ENCODE assay signal across 20 cellular contexts in the genomic region with DNA sequence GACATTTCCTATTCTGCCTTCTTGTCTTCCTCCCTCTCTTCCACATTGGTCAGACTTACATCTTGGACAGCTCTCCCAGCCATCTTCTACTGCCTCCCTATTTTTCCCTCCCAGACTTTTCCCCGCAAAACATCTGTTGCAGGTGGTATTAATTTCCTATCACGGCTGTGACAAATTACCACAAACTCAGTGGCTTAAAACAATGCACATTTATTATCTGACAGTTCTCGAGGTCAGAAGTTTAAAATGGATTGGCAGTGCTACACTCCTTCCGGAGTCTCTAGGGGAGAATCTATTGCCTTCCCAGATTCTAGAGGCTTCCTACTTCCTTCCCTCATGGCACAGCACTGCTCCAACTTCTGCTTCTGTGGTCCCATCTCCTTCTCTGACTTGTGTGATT.
A peak's percentile ranks its signal among the peaks of the same experiment; 100 is the strongest.
DNase-seq lines count a peak whose midpoint lies in the region; ATAC-seq and TF ChIP-seq lines count a peak whose summit lies in the region.
"Had no signal": no experiment of that assay in that cellular context is flagged by ENCODE, and none has a peak within 500 bp of the region (broad histone marks: within the 10 kb centered on the region; RNA-seq: fewer than 3 reads in every experiment).

No MANE protein-coding gene starts in this region.

- H3K4me3 ChIP-seq in HFF-Myc (replicated peaks; ENCODE audit: low read depth, low read length) (no peak overlapping the region), foreskin fibroblast (ENCODE audit: low read depth in 1 of 2, low read length in 2 of 2) (no peak overlapping the region)
- H3K4me3 ChIP-seq: BLaER1 treated with 17β-estradiol and CSF1 and Interleukin-3, amounts not matched to agents 10 nM and 100 nM; Peyer's patch had no signal

- peak; percentile 24 for DNase-seq in AG20443 (ENCODE audit: low spot score)
- peak; percentile 80 for DNase-seq in HFF-Myc (ENCODE audit: extremely low read depth, low read depth)
- peak; percentile 69 to 87 for DNase-seq in foreskin fibroblast
- DNase-seq in NCI-H1092 treated with DMSO at 0.1 percent for 48 hours (lab: John Stamatoyannopoulos, UW) = no peak
- DNase-seq in medulla oblongata (ENCODE audit: extremely low spot score) = no peak
- DNase-seq: Caco-2; CD4-positive, alpha-beta memory T cell; DND-41; H9; KBM-7; NCI-H1105; NCI-H146; NCI-H2029; NCI-H345; NCI-H82; Peyer's patch; T-helper 2 cell had no signal

- TF ChIP-seq CTCF in HFF-Myc (IDR thresholded peaks at IDR 0.05; ENCODE audit: low read depth, low read length, missing control alignments) (no peak), foreskin fibroblast (IDR thresholded peaks at IDR 0.05; ENCODE audit: low read depth, low read length) (no peak)

- ATAC-seq in SK-N-SH treated with all-trans-retinoic acid at 6 μM for 48 hours = peak; percentile 62
- no peak for ATAC-seq in GM21723 (IDR thresholded peaks at IDR 0.05; ENCODE audit: unreplicated experiment)

TF ChIP-seq in SK-N-SH treated with all-trans-retinoic acid at 6 μM for 48 hours, 23 proteins besides CTCF, POLR2A, EP300 and RAD21:
- TF ChIP-seq, protein P1, sequence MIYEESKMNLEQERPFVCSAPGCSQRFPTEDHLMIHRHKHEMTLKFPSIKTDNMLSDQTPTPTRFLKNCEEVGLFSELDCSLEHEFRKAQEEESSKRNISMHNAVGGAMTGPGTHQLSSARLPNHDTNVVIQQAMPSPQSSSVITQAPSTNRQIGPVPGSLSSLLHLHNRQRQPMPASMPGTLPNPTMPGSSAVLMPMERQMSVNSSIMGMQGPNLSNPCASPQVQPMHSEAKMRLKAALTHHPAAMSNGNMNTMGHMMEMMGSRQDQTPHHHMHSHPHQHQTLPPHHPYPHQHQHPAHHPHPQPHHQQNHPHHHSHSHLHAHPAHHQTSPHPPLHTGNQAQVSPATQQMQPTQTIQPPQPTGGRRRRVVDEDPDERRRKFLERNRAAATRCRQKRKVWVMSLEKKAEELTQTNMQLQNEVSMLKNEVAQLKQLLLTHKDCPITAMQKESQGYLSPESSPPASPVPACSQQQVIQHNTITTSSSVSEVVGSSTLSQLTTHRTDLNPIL (CRISPR knock-in tag; IDR thresholded peaks at IDR 0.05; ENCODE audit: low read depth) = no peak
- no peak for TF ChIP-seq PPARA (CRISPR knock-in tag; IDR thresholded peaks at IDR 0.05; ENCODE audit: borderline replicate concordance)
- TF ChIP-seq ESRRG (CRISPR knock-in tag; IDR thresholded peaks at IDR 0.05) = no peak
- TF ChIP-seq ARNTL (CRISPR knock-in tag; IDR thresholded peaks at IDR 0.05; ENCODE audit: borderline replicate concordance, low read depth) = no peak
- no peak for TF ChIP-seq CSDC2 (CRISPR knock-in tag; IDR thresholded peaks at IDR 0.05)
- TF ChIP-seq, protein P2, sequence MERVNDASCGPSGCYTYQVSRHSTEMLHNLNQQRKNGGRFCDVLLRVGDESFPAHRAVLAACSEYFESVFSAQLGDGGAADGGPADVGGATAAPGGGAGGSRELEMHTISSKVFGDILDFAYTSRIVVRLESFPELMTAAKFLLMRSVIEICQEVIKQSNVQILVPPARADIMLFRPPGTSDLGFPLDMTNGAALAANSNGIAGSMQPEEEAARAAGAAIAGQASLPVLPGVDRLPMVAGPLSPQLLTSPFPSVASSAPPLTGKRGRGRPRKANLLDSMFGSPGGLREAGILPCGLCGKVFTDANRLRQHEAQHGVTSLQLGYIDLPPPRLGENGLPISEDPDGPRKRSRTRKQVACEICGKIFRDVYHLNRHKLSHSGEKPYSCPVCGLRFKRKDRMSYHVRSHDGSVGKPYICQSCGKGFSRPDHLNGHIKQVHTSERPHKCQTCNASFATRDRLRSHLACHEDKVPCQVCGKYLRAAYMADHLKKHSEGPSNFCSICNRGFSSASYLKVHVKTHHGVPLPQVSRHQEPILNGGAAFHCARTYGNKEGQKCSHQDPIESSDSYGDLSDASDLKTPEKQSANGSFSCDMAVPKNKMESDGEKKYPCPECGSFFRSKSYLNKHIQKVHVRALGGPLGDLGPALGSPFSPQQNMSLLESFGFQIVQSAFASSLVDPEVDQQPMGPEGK (CRISPR knock-in tag; IDR thresholded peaks at IDR 0.05; ENCODE audit: borderline replicate concordance) = no peak
- no peak for TF ChIP-seq ZNF8 (CRISPR knock-in tag; IDR thresholded peaks at IDR 0.05)
- TF ChIP-seq TOX (CRISPR knock-in tag; IDR thresholded peaks at IDR 0.05; ENCODE audit: borderline replicate concordance) = no peak
- TF ChIP-seq TCF4 (CRISPR knock-in tag; IDR thresholded peaks at IDR 0.05; ENCODE audit: borderline replicate concordance) = no peak
- TF ChIP-seq ISL1 (CRISPR knock-in tag; IDR thresholded peaks at IDR 0.05) = no peak
- TF ChIP-seq OSR1 (CRISPR knock-in tag; IDR thresholded peaks at IDR 0.05) = no peak
- no peak for TF ChIP-seq ZNF70 (CRISPR knock-in tag; IDR thresholded peaks at IDR 0.05)
- no peak for TF ChIP-seq ZFP30 (CRISPR knock-in tag; IDR thresholded peaks at IDR 0.05)
- no peak for TF ChIP-seq ZFP3 (CRISPR knock-in tag; IDR thresholded peaks at IDR 0.05)
- TF ChIP-seq ZC3H10 (CRISPR knock-in tag; IDR thresholded peaks at IDR 0.05) = no peak
- no peak for TF ChIP-seq BACH2 (CRISPR knock-in tag; IDR thresholded peaks at IDR 0.05; ENCODE audit: borderline replicate concordance)
- no peak for TF ChIP-seq SNAI2 (CRISPR knock-in tag; IDR thresholded peaks at IDR 0.05)
- TF ChIP-seq, protein P3, sequence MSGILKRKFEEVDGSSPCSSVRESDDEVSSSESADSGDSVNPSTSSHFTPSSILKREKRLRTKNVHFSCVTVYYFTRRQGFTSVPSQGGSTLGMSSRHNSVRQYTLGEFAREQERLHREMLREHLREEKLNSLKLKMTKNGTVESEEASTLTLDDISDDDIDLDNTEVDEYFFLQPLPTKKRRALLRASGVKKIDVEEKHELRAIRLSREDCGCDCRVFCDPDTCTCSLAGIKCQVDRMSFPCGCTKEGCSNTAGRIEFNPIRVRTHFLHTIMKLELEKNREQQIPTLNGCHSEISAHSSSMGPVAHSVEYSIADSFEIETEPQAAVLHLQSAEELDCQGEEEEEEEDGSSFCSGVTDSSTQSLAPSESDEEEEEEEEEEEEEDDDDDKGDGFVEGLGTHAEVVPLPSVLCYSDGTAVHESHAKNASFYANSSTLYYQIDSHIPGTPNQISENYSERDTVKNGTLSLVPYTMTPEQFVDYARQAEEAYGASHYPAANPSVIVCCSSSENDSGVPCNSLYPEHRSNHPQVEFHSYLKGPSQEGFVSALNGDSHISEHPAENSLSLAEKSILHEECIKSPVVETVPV (CRISPR knock-in tag; IDR thresholded peaks at IDR 0.05) = no peak
- no peak for TF ChIP-seq RARB (CRISPR knock-in tag; IDR thresholded peaks at IDR 0.05)
- TF ChIP-seq GLIS3 (CRISPR knock-in tag; IDR thresholded peaks at IDR 0.05) = no peak
TF ChIP-seq in SK-N-SH treated with all-trans-retinoic acid at 6 μM for 48 hours: peak in this region for 0.

Comparison
In these comparisons a context has a peak if more than half of its experiments do, and no peak if none do; other contexts are left out.
1. DNase-seq: peak in AG20443 (single experiment), HFF-Myc (single experiment) and foreskin fibroblast (2 of 2); none in NCI-H1092 treated with DMSO at 0.1 percent for 48 hours (single experiment) and medulla oblongata (single experiment).